8 cellular contexts compared by ENCODE assay signal in genomic region chr11:72091292-72091691, GRCh38. TPM values are rescaled to one million over a fixed set of nuclear protein-coding genes. Genes with fewer than 3 reads are reported as not detected.
DNase-seq lines count a peak whose midpoint lies in the region; ATAC-seq, FAIRE-seq and TF ChIP-seq lines count a peak whose summit lies in the region.

No MANE protein-coding gene starts in this region.

- in situ Hi-C loops in SK-MEL-5 (cut with HindIII; ENCODE audit: low pct_unique_long_range_greater_than_20kb, low sequenced_read_pairs), result no loop called here

- ATAC-seq in aorta (ENCODE audit: low FRiP score) (peak; percentile 89), GM21447 (IDR thresholded peaks at IDR 0.05; ENCODE audit: unreplicated experiment) (no peak)

- H3K9me3 ChIP-seq in parathyroid adenoma (ENCODE audit: control insufficient read depth, low read length) (no peaks in the 10 kb centered on the region), aorta (ENCODE audit: control insufficient read depth, low read length) (no peaks in the 10 kb centered on the region)

- no peak overlapping the region for H3K4me3 ChIP-seq in parathyroid adenoma (ENCODE audit: low read depth, low read length)
- no peak overlapping the region for H3K4me3 ChIP-seq in aorta (ENCODE audit: low read length in 2 of 2)

- CTCF ChIA-PET in activated naive CD4-positive, alpha-beta T cell treated with anti-CD3 and anti-CD28 coated beads for 36 hours (lab: Charles Lee), result interaction anchor here (0.5 to 7.2 kb wide), 25 partner anchors 10 to 339 kb away, joined by 3 to 162 read pairs (median 5); partner anchors contain the start of gene LAMTOR1

- H2AFZ ChIP-seq in parathyroid adenoma, result no peak overlapping the region

- no peak overlapping the region for H3K4me2 ChIP-seq in parathyroid adenoma (ENCODE audit: low read length)

- no peak overlapping the region for H3K4me3 Mint-ChIP-seq in activated naive CD4-positive, alpha-beta T cell treated with anti-CD3 and anti-CD28 coated beads for 36 hours

- H3K79me2 ChIP-seq in parathyroid adenoma, result peaks cover 5% of the 10 kb centered on the region

- H3K27ac ChIP-seq in parathyroid adenoma, result no peak overlapping the region
- no peak overlapping the region for H3K27ac ChIP-seq in aorta (ENCODE audit: low read depth in 1 of 2, low read length in 2 of 2)

- H3K27me3 ChIP-seq in parathyroid adenoma (ENCODE audit: control insufficient read depth, insufficient read depth, low read length), result no peaks in the 10 kb centered on the region
- no peaks in the 10 kb centered on the region for H3K27me3 ChIP-seq in aorta (ENCODE audit: control insufficient read depth in 1 of 2, insufficient read depth in 2 of 2, low read length in 1 of 2)

- H3K27me3 Mint-ChIP-seq in activated naive CD4-positive, alpha-beta T cell treated with anti-CD3 and anti-CD28 coated beads for 36 hours (ENCODE audit: low read depth), result no peaks in the 10 kb centered on the region

- H3K36me3 Mint-ChIP-seq in activated naive CD4-positive, alpha-beta T cell treated with anti-CD3 and anti-CD28 coated beads for 36 hours (ENCODE audit: low read depth), result peaks cover 2% of the 10 kb centered on the region

- H3K36me3 ChIP-seq in parathyroid adenoma (ENCODE audit: control insufficient read depth, insufficient read depth, low read length) (no peaks in the 10 kb centered on the region), aorta (ENCODE audit: control insufficient read depth in 1 of 2, insufficient read depth in 2 of 2, low read length in 1 of 2) (peaks cover 1 to 6% of the 10 kb centered on the region in 2 donors)

- 44 to 49% methylated on average over 4 of the region's 4 CpGs for WGBS in aorta, 2 donors

- FAIRE-seq in G401.6 (lab: Jason Lieb, UNC), result peak; percentile 21

- intact Hi-C loops in activated naive CD4-positive, alpha-beta T cell treated with anti-CD3 and anti-CD28 coated beads for 36 hours (cut with micrococcal nuclease), result loop anchor here (1.0 to 2.0 kb wide), 2 partner anchors 66 to 180 kb away; no protein-coding TSS in a partner anchor
- intact Hi-C loops in aorta (cut with DNase I), result loop anchor here (1.0 kb wide), 1 partner anchor 66 kb away; no protein-coding TSS in a partner anchor

- H3K27ac Mint-ChIP-seq in activated naive CD4-positive, alpha-beta T cell treated with anti-CD3 and anti-CD28 coated beads for 36 hours, result no peak overlapping the region

- TF ChIP-seq CTCF in parathyroid adenoma (IDR thresholded peaks at IDR 0.05), result peak; percentile 72

- H3K9ac ChIP-seq in parathyroid adenoma, result no peak overlapping the region

- no peaks in the 10 kb centered on the region for H3K9me3 Mint-ChIP-seq in activated naive CD4-positive, alpha-beta T cell treated with anti-CD3 and anti-CD28 coated beads for 36 hours

- H3K4me1 ChIP-seq in parathyroid adenoma (no peaks in the 10 kb centered on the region), aorta (ENCODE audit: control insufficient read depth in 1 of 2, insufficient read depth in 2 of 2, low read length in 2 of 2) (no peaks in the 10 kb centered on the region)

- DNase-seq in HuH-7 (ENCODE audit: low spot score) (peak; percentile 66), SK-MEL-5 (ENCODE audit: low read depth, low spot score) (peak; percentile 95), germinal center (ENCODE audit: low spot score) (peak; percentile 84), aorta (peak; percentile 78 to 80)
- peak; percentile 83 for DNase-seq in activated naive CD4-positive, alpha-beta T cell treated with anti-CD3 and anti-CD28 coated beads for 36 hours

- H3K4me1 Mint-ChIP-seq in activated naive CD4-positive, alpha-beta T cell treated with anti-CD3 and anti-CD28 coated beads for 36 hours (ENCODE audit: low read depth), result peaks cover 14% of the 10 kb centered on the region

RNA-seq across cellular contexts. Expression of gene LRRC51, which starts 10.6 kb away (rescaled TPM):
- 7.7 and 18.3 TPM in 2 replicates for total RNA-seq in SK-MEL-5 (2014; rRNA removed; shearing (Covaris generic))
- polyA plus RNA-seq in SK-MEL-5 (2015; cell fraction: cytosol; rRNA removed), result 8.4 and 9.2 TPM in 2 replicates
- polyA plus RNA-seq in SK-MEL-5 (2015; cell fraction: nucleus; rRNA removed), result 11.7 and 11.9 TPM in 2 replicates
- 1 to 10 TPM; 6.8 to 8.3 TPM for total RNA-seq in activated naive CD4-positive, alpha-beta T cell treated with anti-CD3 and anti-CD28 coated beads for 36 hours
- 1 to 10 TPM; 6.6 to 8.5 TPM for total RNA-seq in aorta
- polyA plus RNA-seq in aorta, result 10 to 100 TPM in 1 of 2 donors, 1 to 10 TPM in 1; 8.6 to 12.8 TPM

RNA-seq across cellular contexts. Expression of gene NUMA1, which starts 10.9 kb away (rescaled TPM):
- 118 and 144 TPM in 2 replicates for total RNA-seq in SK-MEL-5 (2014; rRNA removed; shearing (Covaris generic))
- 172 and 213 TPM in 2 replicates for polyA plus RNA-seq in SK-MEL-5 (2015; cell fraction: cytosol; rRNA removed)
- 594 and 717 TPM in 2 replicates for polyA plus RNA-seq in SK-MEL-5 (2015; cell fraction: nucleus; rRNA removed)
- total RNA-seq in activated naive CD4-positive, alpha-beta T cell treated with anti-CD3 and anti-CD28 coated beads for 36 hours, result 100 to 1,000 TPM; 189 to 194 TPM
- total RNA-seq in aorta, result 100 to 1,000 TPM; 150 to 241 TPM
- 100 to 1,000 TPM in 1 of 2 donors, 10 to 100 TPM in 1; 40.4 to 322 TPM for polyA plus RNA-seq in aorta

RNA-seq across cellular contexts. Expression of gene LAMTOR1, which starts 11.8 kb away (rescaled TPM):
- total RNA-seq in SK-MEL-5 (2014; rRNA removed; shearing (Covaris generic)), result 279 and 297 TPM in 2 replicates
- polyA plus RNA-seq in SK-MEL-5 (2015; cell fraction: cytosol; rRNA removed), result 441 and 496 TPM in 2 replicates
- 109 and 130 TPM in 2 replicates for polyA plus RNA-seq in SK-MEL-5 (2015; cell fraction: nucleus; rRNA removed)
- 10 to 100 TPM; 39.1 to 41.8 TPM for total RNA-seq in activated naive CD4-positive, alpha-beta T cell treated with anti-CD3 and anti-CD28 coated beads for 36 hours
- total RNA-seq in aorta, result 10 to 100 TPM; 61.1 to 62.6 TPM
- polyA plus RNA-seq in aorta, result 100 to 1,000 TPM; 100 to 160 TPM

RNA-seq across cellular contexts. Expression of gene TOMT, which starts 14.4 kb away (rescaled TPM):
- not detected in 2 replicates for total RNA-seq in SK-MEL-5 (2014; rRNA removed; shearing (Covaris generic))
- polyA plus RNA-seq in SK-MEL-5 (2015; cell fraction: cytosol; rRNA removed), result not detected in 2 replicates
- not detected in 2 replicates for polyA plus RNA-seq in SK-MEL-5 (2015; cell fraction: nucleus; rRNA removed)
- not detected for total RNA-seq in activated naive CD4-positive, alpha-beta T cell treated with anti-CD3 and anti-CD28 coated beads for 36 hours
- not detected for total RNA-seq in aorta
- polyA plus RNA-seq in aorta, result not detected

RNA-seq across cellular contexts. Expression of gene ANAPC15, which starts 21.2 kb away (rescaled TPM):
- 30.3 and 30.6 TPM in 2 replicates for total RNA-seq in SK-MEL-5 (2014; rRNA removed; shearing (Covaris generic))
- 32.2 and 38.8 TPM in 2 replicates for polyA plus RNA-seq in SK-MEL-5 (2015; cell fraction: cytosol; rRNA removed)
- 7.3 and 27.6 TPM in 2 replicates for polyA plus RNA-seq in SK-MEL-5 (2015; cell fraction: nucleus; rRNA removed)
- total RNA-seq in activated naive CD4-positive, alpha-beta T cell treated with anti-CD3 and anti-CD28 coated beads for 36 hours, result 10 to 100 TPM; 69.1 to 70.3 TPM
- 10 to 100 TPM; 24.6 to 24.7 TPM for total RNA-seq in aorta
- 10 to 100 TPM; 48.5 to 71.6 TPM for polyA plus RNA-seq in aorta
